ENCODE assay signal across 21 cellular contexts in genomic region chr9:4303002-4303401, GRCh38. TPM values are rescaled to one million over a fixed set of nuclear protein-coding genes. Genes with fewer than 3 reads are reported as not detected.
DNase-seq lines count a peak whose midpoint lies in the region; ATAC-seq and TF ChIP-seq lines count a peak whose summit lies in the region.
"Had no signal": no experiment of that assay in that cellular context is flagged by ENCODE, and none has a peak within 500 bp of the region (broad histone marks: within the 10 kb centered on the region; RNA-seq: fewer than 3 reads in every experiment).

No MANE protein-coding gene starts in this region.

- H3K27ac ChIP-seq in A673 (ENCODE audit: low read depth, low read length, poor library complexity, severe bottlenecking) = no peak overlapping the region
- no peak overlapping the region for H3K27ac ChIP-seq in HEK293 (ENCODE audit: extremely low read depth, low read depth, low read length)
- no peak overlapping the region for H3K27ac ChIP-seq in CD4-positive, alpha-beta T cell (ENCODE audit: low read depth, low read length)
- H3K27ac ChIP-seq: neutrophil, VCaP had no signal

- no peak overlapping the region for H3K4me3 Mint-ChIP-seq in activated naive CD8-positive, alpha-beta T cell treated with anti-CD3 and anti-CD28 coated beads, Interleukin-2, amount 50 U/mL, for 24 hours
- H3K4me3 Mint-ChIP-seq in CD4-positive, alpha-beta T cell = no peak overlapping the region
- H3K4me3 Mint-ChIP-seq: dendritic cell treated with granulocyte-macrophage colony-stimulating factor and Interleukin-4, amounts not matched to agents 40 ng/mL and 50 ng/mL, for 4 days; T-cell had no signal

- peaks cover 39% of the 10 kb centered on the region for H3K27me3 ChIP-seq in A673 (replicated peaks; ENCODE audit: insufficient read depth, low read depth, low read length, poor library complexity)
- peaks cover 3% of the 10 kb centered on the region for H3K27me3 ChIP-seq in CD4-positive, alpha-beta T cell (ENCODE audit: control insufficient read depth, insufficient read depth, low read length)
- H3K27me3 ChIP-seq: tibial nerve had no signal

- DNase-seq in A673 (ENCODE audit: low spot score) (peak; percentile 12), fibroblast of peridontal ligament (ENCODE audit: extremely low read depth) (peak; percentile 53), SK-N-DZ (ENCODE audit: low spot score) (no peak), middle frontal gyrus (ENCODE audit: extremely low spot score, low spot score) (no peak)
- no peak for DNase-seq in activated naive CD8-positive, alpha-beta T cell treated with anti-CD3 and anti-CD28 coated beads, Interleukin-2, amount 50 U/mL, for 24 hours
- no peak for DNase-seq in CD4-positive, alpha-beta T cell
- DNase-seq: activated CD4-positive, alpha-beta T cell treated with anti-CD3 and anti-CD28 coated beads, Interleukin-2, amount 50 U/mL, for 4 hours; DND-41; glutamatergic neuron; left ventricle myocardium superior; NCI-H1092 treated with DMSO at 0.1 percent for 48 hours; NCI-H2081 treated with DMSO at 0.1 percent for 48 hours; NCI-H510A treated with DMSO at 0.1 percent for 48 hours; stimulated activated naive CD4-positive, alpha-beta T cell; T-cell had no signal

- TF ChIP-seq CTCF in A673 (conservative IDR thresholded peaks at IDR 0.05; ENCODE audit: low read depth, low read length) (no peak), HEK293 (tag by site-specific recombination; IDR thresholded peaks at IDR 0.05) (no peak)
- no peak for TF ChIP-seq CTCF in CD4-positive, alpha-beta T cell (IDR thresholded peaks at IDR 0.05)

- H3K4me3 ChIP-seq in A673 (ENCODE audit: low read depth, low read length, poor library complexity, severe bottlenecking) = no peak overlapping the region
- no peak overlapping the region for H3K4me3 ChIP-seq in HEK293 (ENCODE audit: low read depth, low read length)
- H3K4me3 ChIP-seq: tibial nerve had no signal

- no peaks in the 10 kb centered on the region for H3K9me3 Mint-ChIP-seq in activated naive CD8-positive, alpha-beta T cell treated with anti-CD3 and anti-CD28 coated beads, Interleukin-2, amount 50 U/mL, for 24 hours
- no peaks in the 10 kb centered on the region for H3K9me3 Mint-ChIP-seq in CD4-positive, alpha-beta T cell
- H3K9me3 Mint-ChIP-seq: dendritic cell treated with granulocyte-macrophage colony-stimulating factor and Interleukin-4, amounts not matched to agents 40 ng/mL and 50 ng/mL, for 4 days; T-cell had no signal

- no peaks in the 10 kb centered on the region for H3K36me3 ChIP-seq in A673 (ENCODE audit: insufficient read depth, low read length, poor library complexity, severe bottlenecking)
- H3K36me3 ChIP-seq in HEK293 (ENCODE audit: control insufficient read depth in 2 of 2, insufficient read depth in 1 of 2, low read length in 2 of 2) = no peaks in the 10 kb centered on the region
- H3K36me3 ChIP-seq: neutrophil, tibial nerve had no signal

- H3K9me3 ChIP-seq in A673 (ENCODE audit: low read depth, low read length, poor library complexity, severe bottlenecking) (no peaks in the 10 kb centered on the region), HEK293 (ENCODE audit: control insufficient read depth, insufficient read depth, low read depth, low read length) (no peaks in the 10 kb centered on the region)
- H3K9me3 ChIP-seq in CD4-positive, alpha-beta T cell (ENCODE audit: control insufficient read depth, low read length) = no peaks in the 10 kb centered on the region
- H3K9me3 ChIP-seq: neutrophil, tibial nerve had no signal

- CTCF ChIA-PET in A673 (lab: Charles Lee) (no interaction called here), HEK293 (lab: Yijun Ruan, JAX) (interaction anchor here (0.5 to 6.1 kb wide), 7 partner anchors 13 to 570 kb away, joined by 3 to 57 read pairs (median 3); no protein-coding TSS in a partner anchor)
- CTCF ChIA-PET in CD4-positive, alpha-beta T cell (lab: Charles Lee) = no interaction called here

- H3K27me3 Mint-ChIP-seq in activated naive CD8-positive, alpha-beta T cell treated with anti-CD3 and anti-CD28 coated beads, Interleukin-2, amount 50 U/mL, for 24 hours = peaks cover 24% of the 10 kb centered on the region
- peaks cover 24% of the 10 kb centered on the region for H3K27me3 Mint-ChIP-seq in CD4-positive, alpha-beta T cell

- H3K4me1 ChIP-seq in A673 (ENCODE audit: insufficient read depth, low read length, poor library complexity, severe bottlenecking) (peaks cover 10% of the 10 kb centered on the region), HEK293 (ENCODE audit: control insufficient read depth, insufficient read depth, low read length) (no peaks in the 10 kb centered on the region; the same call in 1 of the 2 replicates)

- BruUV-seq in A673 (replicated peaks; lab: Mats Ljungman, UMichigan) = no TSS peak

- intact Hi-C loops in A673 (cut with micrococcal nuclease; ENCODE audit: unreplicated experiment) = no loop called here
- intact Hi-C loops in CD4-positive, alpha-beta T cell (cut with DNase I, micrococcal nuclease) = no loop called here

- peaks cover 82% of the 10 kb centered on the region for H3K4me1 Mint-ChIP-seq in activated naive CD8-positive, alpha-beta T cell treated with anti-CD3 and anti-CD28 coated beads, Interleukin-2, amount 50 U/mL, for 24 hours
- no peaks in the 10 kb centered on the region for H3K4me1 Mint-ChIP-seq in CD4-positive, alpha-beta T cell (ENCODE audit: low read depth)

- no peaks in the 10 kb centered on the region for H3K36me3 Mint-ChIP-seq in activated naive CD8-positive, alpha-beta T cell treated with anti-CD3 and anti-CD28 coated beads, Interleukin-2, amount 50 U/mL, for 24 hours (ENCODE audit: low read depth)
- H3K36me3 Mint-ChIP-seq in CD4-positive, alpha-beta T cell (ENCODE audit: low read depth) = peaks cover 9% of the 10 kb centered on the region
- H3K36me3 Mint-ChIP-seq: T-cell had no signal

- POLR2A ChIA-PET in A673 (lab: Charles Lee; ENCODE audit: low non-redundant PET) (no interaction called here), HEK293 (lab: Yijun Ruan, JAX) (no interaction called here)
- POLR2A ChIA-PET in CD4-positive, alpha-beta T cell (lab: Charles Lee) = no interaction called here

- peak overlapping the region; percentile 23 for H3K27ac Mint-ChIP-seq in activated naive CD8-positive, alpha-beta T cell treated with anti-CD3 and anti-CD28 coated beads, Interleukin-2, amount 50 U/mL, for 24 hours
- H3K27ac Mint-ChIP-seq in CD4-positive, alpha-beta T cell = no peak overlapping the region
- H3K27ac Mint-ChIP-seq: dendritic cell treated with granulocyte-macrophage colony-stimulating factor and Interleukin-4, amounts not matched to agents 40 ng/mL and 50 ng/mL, for 4 days; T-cell had no signal

- no peak for ATAC-seq in activated naive CD8-positive, alpha-beta T cell treated with anti-CD3 and anti-CD28 coated beads, Interleukin-2, amount 50 U/mL, for 24 hours
- no peak for ATAC-seq in HG03378 (IDR thresholded peaks at IDR 0.05; ENCODE audit: unreplicated experiment)
- ATAC-seq in CD4-positive, alpha-beta T cell (ENCODE audit: poor library complexity) = no peak
- ATAC-seq: left ventricle myocardium superior, T-cell had no signal

TF ChIP-seq in HEK293, 187 proteins besides CTCF, POLR2A, EP300 and RAD21:
- TF ChIP-seq OSR2 (tag by site-specific recombination; IDR thresholded peaks at IDR 0.05) (no peak), ZSCAN4 (tag by site-specific recombination; IDR thresholded peaks at IDR 0.05) (peak; percentile 47; the same call in 1 of the 2 replicates), PRDM6 (tag by site-specific recombination; IDR thresholded peaks at IDR 0.05) (0 out of 2 replicates have a peak, but pooled peaks have one; percentile 19)

RNA-seq across cellular contexts. Expression of gene GLIS3, which starts 3.1 kb away (rescaled TPM):
- 0.19 and 0.74 TPM in 2 replicates for total RNA-seq in A673 (2021)
- polyA plus RNA-seq in SK-N-DZ (2014; cell fraction: cytosol; rRNA removed) = not detected in 2 replicates
- polyA plus RNA-seq in SK-N-DZ (2014; cell fraction: nucleus; rRNA removed) = not detected in 2 replicates
- total RNA-seq in CD4-positive, alpha-beta T cell = 1 to 10 TPM; 3.1 to 3.2 TPM

Comparison
In these comparisons a context has a peak if more than half of its experiments do, and no peak if none do; other contexts are left out.
1. DNase-seq: peak in A673 (single experiment) and fibroblast of peridontal ligament (single experiment); none in activated naive CD8-positive, alpha-beta T cell treated with anti-CD3 and anti-CD28 coated beads, Interleukin-2, amount 50 U/mL, for 24 hours (single experiment), SK-N-DZ (single experiment), middle frontal gyrus (single experiment) and CD4-positive, alpha-beta T cell (0 of 10).